ENCODE assay signal across 11 cellular contexts in the genomic region with DNA sequence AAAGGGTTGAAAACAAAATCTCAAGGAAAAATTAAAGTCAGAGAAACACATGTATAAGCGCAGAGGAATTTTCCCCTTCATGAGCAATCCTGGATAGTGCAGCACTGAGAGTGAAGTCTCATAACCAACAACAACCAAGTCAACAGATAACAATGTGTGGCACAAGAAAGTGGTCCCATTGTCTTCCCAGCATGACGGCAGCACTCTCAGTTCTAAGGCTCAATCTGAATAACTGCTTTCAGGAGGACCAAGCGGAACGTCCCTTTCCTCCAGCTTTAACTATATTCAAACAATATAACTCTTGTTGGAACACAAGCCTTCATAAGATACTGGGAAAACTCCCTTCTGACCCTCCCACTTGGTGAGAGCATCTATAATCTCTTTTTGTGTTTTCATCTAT.
A peak's percentile ranks its signal among the peaks of the same experiment; 100 is the strongest.
DNase-seq lines count a peak whose midpoint lies in the region; ATAC-seq and TF ChIP-seq lines count a peak whose summit lies in the region.
"Had no signal": no experiment of that assay in that cellular context is flagged by ENCODE, and none has a peak within 500 bp of the region (broad histone marks: within the 10 kb centered on the region; RNA-seq: fewer than 3 reads in every experiment).

No MANE protein-coding gene starts in this region.

- WGBS in sigmoid colon, 2 donors, result 88 to 89% methylated on average over 4 of the region's 4 CpGs

- DNase-seq in C1 segment of cervical spinal cord (lab: John Stamatoyannopoulos, UW) (peak in 11 of 14 donors; percentile 14 to 60 (median 47)), left lung (no peak), sigmoid colon (no peak), HFFc6 (no peak), amniotic stem cell (lab: John Stamatoyannopoulos, UW) (no peak)
- DNase-seq in activated CD4-positive, alpha-beta memory T cell treated with anti-CD3 and anti-CD28 coated beads, Interleukin-2, amount 10 ng/mL, durations not matched to agents 7 days and 5 days, result no peak
- DNase-seq: activated T-cell treated with anti-CD3 and anti-CD28 coated beads, Interleukin-2, amount 50 U/mL, for 24 hours; MV-4-11; small intestine had no signal

- H3K36me3 ChIP-seq in endocrine pancreas (ENCODE audit: control insufficient read depth, insufficient read depth, low read length) (no peaks in the 10 kb centered on the region), left lung (no peaks in the 10 kb centered on the region), sigmoid colon (no peaks in the 10 kb centered on the region)

- peak overlapping the region; percentile 74 to 80 for H3K27ac ChIP-seq in left lung
- peak overlapping the region; percentile 54 to 66 (median 62) for H3K27ac ChIP-seq in sigmoid colon

- no peaks in the 10 kb centered on the region for H3K4me1 ChIP-seq in endocrine pancreas (ENCODE audit: control insufficient read depth, insufficient read depth, low read length)
- peaks cover under 1 to 7% of the 10 kb centered on the region in 2 donors for H3K4me1 ChIP-seq in left lung
- H3K4me1 ChIP-seq in sigmoid colon, result no peaks in the 10 kb centered on the region

- ATAC-seq in left lung (peak; percentile 17), GM18861 (IDR thresholded peaks at IDR 0.05; ENCODE audit: unreplicated experiment) (no peak)

- H3K9me3 ChIP-seq in endocrine pancreas (ENCODE audit: control insufficient read depth, low read length) (no peaks in the 10 kb centered on the region), left lung (no peaks in the 10 kb centered on the region), sigmoid colon (no peaks in the 10 kb centered on the region)

- intact Hi-C loops in left lung (cut with DNase I) (no loop called here), sigmoid colon (cut with DNase I) (no loop called here)

- H3K4me3 ChIP-seq in endocrine pancreas (ENCODE audit: control insufficient read depth, insufficient read depth, low read length), result peak overlapping the region; percentile 47
- H3K4me3 ChIP-seq in left lung, result peak overlapping the region; percentile 10 to 35
- peak overlapping the region; percentile 11 to 28 (median 22) for H3K4me3 ChIP-seq in sigmoid colon

- no peak for TF ChIP-seq CTCF in left lung (IDR thresholded peaks at IDR 0.05)
- TF ChIP-seq CTCF in sigmoid colon (IDR thresholded peaks at IDR 0.05), result no peak
- TF ChIP-seq CTCF in HFFc6 (IDR thresholded peaks at IDR 0.05), result no peak

- TF ChIP-seq POLR2A in sigmoid colon (IDR thresholded peaks at IDR 0.05), result no peak

- H3K27me3 ChIP-seq in endocrine pancreas (ENCODE audit: control insufficient read depth, insufficient read depth, low read length) (no peaks in the 10 kb centered on the region), left lung (no peaks in the 10 kb centered on the region), sigmoid colon (no peaks in the 10 kb centered on the region)

- H3K27me3 Mint-ChIP-seq in HFFc6 (ENCODE audit: insufficient read depth), result peaks cover 8% of the 10 kb centered on the region; the same call in 1 of the 2 replicates
- H3K27me3 Mint-ChIP-seq in activated CD4-positive, alpha-beta memory T cell treated with anti-CD3 and anti-CD28 coated beads, Interleukin-2, amount 10 ng/mL, durations not matched to agents 7 days and 5 days, result peaks cover 50% of the 10 kb centered on the region

- no peak overlapping the region for H3K9ac ChIP-seq in endocrine pancreas (ENCODE audit: control insufficient read depth, insufficient read depth, low read length)

- peaks cover 40% of the 10 kb centered on the region for H3K4me1 Mint-ChIP-seq in HFFc6 (ENCODE audit: low read depth)
- no peaks in the 10 kb centered on the region for H3K4me1 Mint-ChIP-seq in activated CD4-positive, alpha-beta memory T cell treated with anti-CD3 and anti-CD28 coated beads, Interleukin-2, amount 10 ng/mL, durations not matched to agents 7 days and 5 days

- H3K36me3 Mint-ChIP-seq in HFFc6 (ENCODE audit: low read depth), result no peaks in the 10 kb centered on the region
- H3K36me3 Mint-ChIP-seq in activated CD4-positive, alpha-beta memory T cell treated with anti-CD3 and anti-CD28 coated beads, Interleukin-2, amount 10 ng/mL, durations not matched to agents 7 days and 5 days (ENCODE audit: low read depth), result no peaks in the 10 kb centered on the region

- POLR2A ChIA-PET in activated CD4-positive, alpha-beta memory T cell treated with anti-CD3 and anti-CD28 coated beads, Interleukin-2, amount 10 ng/mL, durations not matched to agents 7 days and 5 days (lab: Charles Lee), result no interaction called here

- H3K9me3 Mint-ChIP-seq in HFFc6, result no peaks in the 10 kb centered on the region
- no peaks in the 10 kb centered on the region for H3K9me3 Mint-ChIP-seq in activated CD4-positive, alpha-beta memory T cell treated with anti-CD3 and anti-CD28 coated beads, Interleukin-2, amount 10 ng/mL, durations not matched to agents 7 days and 5 days
- H3K9me3 Mint-ChIP-seq: activated T-cell treated with anti-CD3 and anti-CD28 coated beads, Interleukin-2, amount 50 U/mL, for 24 hours had no signal

- no peak overlapping the region for H3K27ac Mint-ChIP-seq in HFFc6
- H3K27ac Mint-ChIP-seq in activated CD4-positive, alpha-beta memory T cell treated with anti-CD3 and anti-CD28 coated beads, Interleukin-2, amount 10 ng/mL, durations not matched to agents 7 days and 5 days, result no peak overlapping the region
- H3K27ac Mint-ChIP-seq: activated T-cell treated with anti-CD3 and anti-CD28 coated beads, Interleukin-2, amount 50 U/mL, for 24 hours had no signal

- no peak for TF ChIP-seq EP300 in sigmoid colon (IDR thresholded peaks at IDR 0.05)

- no peak overlapping the region for H3K4me3 Mint-ChIP-seq in HFFc6
- H3K4me3 Mint-ChIP-seq in activated CD4-positive, alpha-beta memory T cell treated with anti-CD3 and anti-CD28 coated beads, Interleukin-2, amount 10 ng/mL, durations not matched to agents 7 days and 5 days, result no peak overlapping the region
- H3K4me3 Mint-ChIP-seq: activated T-cell treated with anti-CD3 and anti-CD28 coated beads, Interleukin-2, amount 50 U/mL, for 24 hours had no signal

- CTCF ChIA-PET in activated CD4-positive, alpha-beta memory T cell treated with anti-CD3 and anti-CD28 coated beads, Interleukin-2, amount 10 ng/mL, durations not matched to agents 7 days and 5 days (lab: Charles Lee), result no interaction called here

Comparison
In these comparisons a context has a peak if more than half of its experiments do, and no peak if none do; other contexts are left out.
1. DNase-seq: peak in C1 segment of cervical spinal cord (11 of 14); none in left lung (0 of 2), sigmoid colon (single experiment), HFFc6 (single experiment), amniotic stem cell (single experiment) and activated CD4-positive, alpha-beta memory T cell treated with anti-CD3 and anti-CD28 coated beads, Interleukin-2, amount 10 ng/mL, durations not matched to agents 7 days and 5 days (single experiment).
2. Peak in every context shown above with its lines, with median percentiles within 50 percentile points of each other: H3K4me3 ChIP-seq.